In genomic region chr3:64058592-64058991, GRCh38 we compare ENCODE assay signal across 18 cellular contexts.
"Had no signal": no experiment of that assay in that cellular context is flagged by ENCODE, and none has a peak within 500 bp of the region (broad histone marks: within the 10 kb centered on the region; RNA-seq: fewer than 3 reads in every experiment).

No MANE protein-coding gene starts in this region.

- H3K4me1 Mint-ChIP-seq: activated CD4-positive, alpha-beta memory T cell treated with anti-CD3 and anti-CD28 coated beads, Interleukin-2, amount 10 ng/mL, durations not matched to agents 7 days and 5 days; activated CD4-positive, alpha-beta T cell treated with anti-CD3 and anti-CD28 coated beads for 36 hours; activated CD8-positive, alpha-beta memory T cell treated with anti-CD3 and anti-CD28 coated beads, Interleukin-2, amount 10 ng/mL, durations not matched to agents 7 days and 5 days; stimulated activated naive CD8-positive, alpha-beta T cell treated with anti-CD3 and anti-CD28 coated beads, Interleukin-15, amount 100 ng/mL, for 72 hours had no signal

- ATAC-seq: activated CD4-positive, alpha-beta T cell treated with anti-CD3 and anti-CD28 coated beads for 36 hours; activated CD8-positive, alpha-beta memory T cell treated with anti-CD3 and anti-CD28 coated beads, Interleukin-2, amount 10 ng/mL, durations not matched to agents 7 days and 5 days; left colon; psoas muscle; right cardiac atrium; stimulated activated naive CD8-positive, alpha-beta T cell treated with anti-CD3 and anti-CD28 coated beads, Interleukin-15, amount 100 ng/mL, for 72 hours; WTC11 had no signal

- DNase-seq: activated CD4-positive, alpha-beta memory T cell treated with anti-CD3 and anti-CD28 coated beads, Interleukin-2, amount 10 ng/mL, durations not matched to agents 7 days and 5 days; activated CD4-positive, alpha-beta T cell treated with anti-CD3 and anti-CD28 coated beads for 36 hours; activated CD8-positive, alpha-beta memory T cell treated with anti-CD3 and anti-CD28 coated beads, Interleukin-2, amount 10 ng/mL, durations not matched to agents 7 days and 5 days; effector memory CD4-positive, alpha-beta T cell; islet precursor cell; left colon; psoas muscle; right cardiac atrium; small intestine; stimulated activated CD4-positive, alpha-beta T cell treated with anti-CD3 and anti-CD28 coated beads, Interleukin-15, amount 100 ng/mL, for 24 hours; stimulated activated CD4-positive, alpha-beta T cell treated with anti-CD3 and anti-CD28 coated beads, Interleukin-4, amount 100 ng/mL, for 1 hour; stimulated activated naive CD8-positive, alpha-beta T cell treated with anti-CD3 and anti-CD28 coated beads, Interleukin-15, amount 100 ng/mL, for 72 hours; T-helper 2 cell had no signal

- H3K36me3 Mint-ChIP-seq: activated CD8-positive, alpha-beta memory T cell treated with anti-CD3 and anti-CD28 coated beads, Interleukin-2, amount 10 ng/mL, durations not matched to agents 7 days and 5 days; activated naive CD8-positive, alpha-beta T cell; neural progenitor cell; type B pancreatic cell; WTC11 had no signal

- H3K9me3 Mint-ChIP-seq: activated CD4-positive, alpha-beta memory T cell treated with anti-CD3 and anti-CD28 coated beads, Interleukin-2, amount 10 ng/mL, durations not matched to agents 7 days and 5 days; dendritic cell treated with granulocyte-macrophage colony-stimulating factor and Interleukin-4, amounts not matched to agents 40 ng/mL and 50 ng/mL, for 4 days; neural progenitor cell; stimulated activated naive CD8-positive, alpha-beta T cell treated with anti-CD3 and anti-CD28 coated beads, Interleukin-15, amount 100 ng/mL, for 72 hours; type B pancreatic cell; WTC11 had no signal

- H3K4me3 Mint-ChIP-seq: activated CD4-positive, alpha-beta memory T cell treated with anti-CD3 and anti-CD28 coated beads, Interleukin-2, amount 10 ng/mL, durations not matched to agents 7 days and 5 days; activated CD4-positive, alpha-beta T cell treated with anti-CD3 and anti-CD28 coated beads for 36 hours; activated CD8-positive, alpha-beta memory T cell treated with anti-CD3 and anti-CD28 coated beads, Interleukin-2, amount 10 ng/mL, durations not matched to agents 7 days and 5 days; activated naive CD8-positive, alpha-beta T cell; dendritic cell treated with granulocyte-macrophage colony-stimulating factor and Interleukin-4, amounts not matched to agents 40 ng/mL and 50 ng/mL, for 4 days; neural progenitor cell; stimulated activated naive CD8-positive, alpha-beta T cell treated with anti-CD3 and anti-CD28 coated beads, Interleukin-15, amount 100 ng/mL, for 72 hours; type B pancreatic cell; WTC11 had no signal

- H3K27ac Mint-ChIP-seq: activated CD4-positive, alpha-beta memory T cell treated with anti-CD3 and anti-CD28 coated beads, Interleukin-2, amount 10 ng/mL, durations not matched to agents 7 days and 5 days; activated CD4-positive, alpha-beta T cell treated with anti-CD3 and anti-CD28 coated beads for 36 hours; activated CD8-positive, alpha-beta memory T cell treated with anti-CD3 and anti-CD28 coated beads, Interleukin-2, amount 10 ng/mL, durations not matched to agents 7 days and 5 days; activated naive CD8-positive, alpha-beta T cell; dendritic cell treated with granulocyte-macrophage colony-stimulating factor and Interleukin-4, amounts not matched to agents 40 ng/mL and 50 ng/mL, for 4 days; neural progenitor cell; stimulated activated naive CD8-positive, alpha-beta T cell treated with anti-CD3 and anti-CD28 coated beads, Interleukin-15, amount 100 ng/mL, for 72 hours; type B pancreatic cell; WTC11 had no signal
